In the genomic region with DNA sequence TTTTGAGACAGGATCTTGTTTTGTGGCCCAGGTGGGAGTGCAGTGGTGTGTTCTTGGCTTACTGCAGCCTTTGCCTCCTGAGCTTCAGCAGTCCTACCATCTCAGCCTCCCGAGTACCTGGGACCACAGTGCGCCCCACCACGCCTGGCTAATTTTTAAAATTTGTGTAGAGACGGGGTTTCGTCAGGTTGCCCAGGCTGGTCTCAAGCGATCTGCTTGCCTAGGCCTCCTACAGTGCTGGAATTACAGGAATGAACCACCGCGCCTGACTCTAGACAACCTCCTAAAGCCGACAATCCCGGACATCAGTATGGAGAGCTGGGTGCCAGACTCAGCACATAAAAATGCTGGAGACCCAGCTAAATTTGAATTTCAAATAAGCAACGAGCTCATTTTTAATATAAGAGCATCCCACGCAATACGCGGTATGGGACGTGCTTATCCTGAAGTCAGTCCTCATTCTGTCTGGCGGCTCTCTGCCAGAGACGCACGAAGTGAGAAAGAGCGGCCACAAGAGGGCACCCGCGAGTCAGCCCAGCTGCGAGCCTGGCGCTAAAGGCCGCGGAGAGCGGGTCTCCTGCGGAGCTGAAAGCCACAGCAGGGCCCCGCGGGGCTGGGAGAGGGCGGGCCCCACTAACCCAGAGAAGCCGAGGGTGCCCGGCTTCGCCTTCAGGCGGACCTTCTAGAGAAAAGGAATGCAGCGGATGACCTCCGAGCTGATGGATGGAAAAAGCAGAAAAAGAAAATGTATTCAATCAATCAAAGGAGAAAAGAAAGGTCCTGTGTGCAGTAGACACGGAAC, we compare ENCODE assay signal across 9 cellular contexts. TPM values are rescaled to one million over a fixed set of nuclear protein-coding genes. Genes with fewer than 3 reads are reported as not detected.
DNase-seq lines count a peak whose midpoint lies in the region; ATAC-seq and TF ChIP-seq lines count a peak whose summit lies in the region.
"Had no signal": no experiment of that assay in that cellular context is flagged by ENCODE, and none has a peak within 500 bp of the region (broad histone marks: within the 10 kb centered on the region; RNA-seq: fewer than 3 reads in every experiment).

No MANE protein-coding gene starts in this region.

- TF ChIP-seq CTCF in RWPE1 (conservative IDR thresholded peaks at IDR 0.05; ENCODE audit: low read depth) (peak; percentile 96), fibroblast of villous mesenchyme (IDR thresholded peaks at IDR 0.05; ENCODE audit: insufficient read depth, low read depth, low read length) (peak; percentile 95), suprapubic skin (IDR thresholded peaks at IDR 0.05) (peak; percentile 70 to 98)

- TF ChIP-seq RAD21 in Ishikawa (IDR thresholded peaks at IDR 0.05; ENCODE audit: low read depth), result peak; percentile 89

- CTCF ChIA-PET in RWPE1 (lab: Yijun Ruan, JAX), result interaction anchor here (0.5 to 2.2 kb wide), 33 partner anchors 9 to 1186 kb away, joined by 3 to 13 read pairs (median 4); partner anchors contain the start of genes ADAM8, PAOX and PRAP1

- no peaks in the 10 kb centered on the region for H3K36me3 ChIP-seq in suprapubic skin

- TF ChIP-seq POLR2A in suprapubic skin (IDR thresholded peaks at IDR 0.05), result no peak

- WGBS in suprapubic skin, result 9% methylated on average over 37 of the region's 37 CpGs

- ATAC-seq in GM21529 (IDR thresholded peaks at IDR 0.05; ENCODE audit: unreplicated experiment), result peak; percentile 91
- peak; percentile 95 for ATAC-seq in activated T-helper 17 cell treated with anti-CD3 and anti-CD28 coated beads, Interleukin-2, amount 50 U/mL, for 72 hours (replicated peaks)

- no peaks in the 10 kb centered on the region for H3K4me1 Mint-ChIP-seq in activated T-helper 17 cell treated with anti-CD3 and anti-CD28 coated beads, Interleukin-2, amount 50 U/mL, for 72 hours

- peaks cover 82% of the 10 kb centered on the region for H3K27me3 ChIP-seq in suprapubic skin

- POLR2A ChIA-PET in RWPE1 (lab: Yijun Ruan, JAX; ENCODE audit: low non-redundant PET), result no interaction called here

- peaks cover 8% of the 10 kb centered on the region for H3K27me3 Mint-ChIP-seq in activated T-helper 17 cell treated with anti-CD3 and anti-CD28 coated beads, Interleukin-2, amount 50 U/mL, for 72 hours

- H3K27ac Mint-ChIP-seq in activated T-helper 17 cell treated with anti-CD3 and anti-CD28 coated beads, Interleukin-2, amount 50 U/mL, for 72 hours, result no peak overlapping the region

- H3K9me3 ChIP-seq in suprapubic skin, result no peaks in the 10 kb centered on the region

- H3K27ac ChIP-seq in RWPE1 (no peak overlapping the region), suprapubic skin (no peak overlapping the region)

- TF ChIP-seq EP300 in Ishikawa (IDR thresholded peaks at IDR 0.05; ENCODE audit: borderline replicate concordance) (peak; percentile 33; the same call in 1 of the 2 replicates), suprapubic skin (IDR thresholded peaks at IDR 0.05) (no peak)

- H3K36me3 Mint-ChIP-seq in activated T-helper 17 cell treated with anti-CD3 and anti-CD28 coated beads, Interleukin-2, amount 50 U/mL, for 72 hours (ENCODE audit: low read depth), result no peaks in the 10 kb centered on the region

- DNase-seq in DMS79 (lab: John Stamatoyannopoulos, UW), result peak; percentile 39
- DNase-seq in RWPE1 (ENCODE audit: low spot score), result peak; percentile 79
- DNase-seq in fibroblast of villous mesenchyme (ENCODE audit: low read depth), result peak; percentile 86
- DNase-seq in occipital lobe (lab: John Stamatoyannopoulos, UW), result peak; percentile 76
- DNase-seq in suprapubic skin (ENCODE audit: low spot score in 2 of 2), result peak in 1 of 2 donors; percentile 91

- peak overlapping the region; percentile 53 for H3K4me3 Mint-ChIP-seq in activated T-helper 17 cell treated with anti-CD3 and anti-CD28 coated beads, Interleukin-2, amount 50 U/mL, for 72 hours

- peaks cover 23% of the 10 kb centered on the region for H3K4me1 ChIP-seq in suprapubic skin

- H3K4me3 ChIP-seq in fibroblast of villous mesenchyme (ENCODE audit: low read depth, low read length) (peak overlapping the region; percentile 19), suprapubic skin (peak overlapping the region; percentile 17)

- H3K9me3 Mint-ChIP-seq in activated T-helper 17 cell treated with anti-CD3 and anti-CD28 coated beads, Interleukin-2, amount 50 U/mL, for 72 hours, result no peaks in the 10 kb centered on the region

TF ChIP-seq in Ishikawa, 13 proteins besides CTCF, POLR2A, EP300 and RAD21:
- no peak for TF ChIP-seq FOXM1 (IDR thresholded peaks at IDR 0.05; ENCODE audit: borderline replicate concordance, low read depth)
- peak; percentile 71 for TF ChIP-seq TCF12 (IDR thresholded peaks at IDR 0.05; ENCODE audit: low read depth)
- no peak for TF ChIP-seq TAF1 (IDR thresholded peaks at IDR 0.05; ENCODE audit: low read depth)
- no peak for TF ChIP-seq YY1 (IDR thresholded peaks at IDR 0.05; ENCODE audit: low read depth)
- TF ChIP-seq CREB1 (IDR thresholded peaks at IDR 0.05; ENCODE audit: low read depth), result no peak
- no peak; the same call in 1 of the 2 replicates for TF ChIP-seq EGR1 (IDR thresholded peaks at IDR 0.05)
- no peak for TF ChIP-seq REST (IDR thresholded peaks at IDR 0.05; ENCODE audit: low read depth)
- no peak for TF ChIP-seq CEBPB (IDR thresholded peaks at IDR 0.05)
- peak; percentile 57; the same call in 1 of the 2 replicates for TF ChIP-seq MAX (IDR thresholded peaks at IDR 0.05)
- TF ChIP-seq USF1 (IDR thresholded peaks at IDR 0.05), result no peak
- TF ChIP-seq ZBTB7A (IDR thresholded peaks at IDR 0.05; ENCODE audit: low read depth), result peak; percentile 71; the same call in 1 of the 2 replicates
- TF ChIP-seq NFIC (IDR thresholded peaks at IDR 0.05), result peak; percentile 68
- peak; percentile 94 for TF ChIP-seq TEAD4 (IDR thresholded peaks at IDR 0.05)

RNA-seq across cellular contexts. Expression of gene CALY, which starts 7.1 kb away (rescaled TPM):
- not detected for total RNA-seq in activated T-helper 17 cell treated with anti-CD3 and anti-CD28 coated beads, Interleukin-2, amount 50 U/mL, for 72 hours
- total RNA-seq in fibroblast of villous mesenchyme, result not detected in 2 replicates
- total RNA-seq in occipital lobe, result 4.7 TPM
- under 1 TPM in 1 of 4 donors, not detected in 3; 0.30 TPM for total RNA-seq in suprapubic skin
- total RNA-seq: skeletal muscle tissue had no signal

RNA-seq across cellular contexts. Expression of gene PRAP1, which starts 17.6 kb away (rescaled TPM):
- not detected for total RNA-seq in activated T-helper 17 cell treated with anti-CD3 and anti-CD28 coated beads, Interleukin-2, amount 50 U/mL, for 72 hours
- total RNA-seq in fibroblast of villous mesenchyme (not detected in 2 replicates), occipital lobe (not detected), suprapubic skin (1 to 10 TPM in 1 of 4 donors, not detected in 3; 2.2 TPM)
- total RNA-seq: skeletal muscle tissue had no signal

RNA-seq across cellular contexts. Expression of gene ZNF511, which starts 20.9 kb away (rescaled TPM):
- total RNA-seq in activated T-helper 17 cell treated with anti-CD3 and anti-CD28 coated beads, Interleukin-2, amount 50 U/mL, for 72 hours, result 10 to 100 TPM; 52.8 to 74.2 TPM
- total RNA-seq in fibroblast of villous mesenchyme (21.2 and 27.1 TPM in 2 replicates), occipital lobe (7.5 TPM), suprapubic skin (10 to 100 TPM; 15.5 to 24.4 (median 17.3) TPM)

RNA-seq across cellular contexts. Expression of gene TUBGCP2, which starts 20.9 kb away (rescaled TPM):
- total RNA-seq in activated T-helper 17 cell treated with anti-CD3 and anti-CD28 coated beads, Interleukin-2, amount 50 U/mL, for 72 hours, result 10 to 100 TPM; 47.8 to 55.8 TPM
- total RNA-seq in fibroblast of villous mesenchyme, result 56.7 and 66.9 TPM in 2 replicates
- total RNA-seq in occipital lobe, result 42.4 TPM
- 100 to 1,000 TPM in 1 of 4 donors, 10 to 100 TPM in 3; 44.5 to 107 (median 57.1) TPM for total RNA-seq in suprapubic skin

RNA-seq across cellular contexts. Expression of gene FUOM, which starts 28.2 kb away (rescaled TPM):
- 10 to 100 TPM; 13.8 to 21.9 TPM for total RNA-seq in activated T-helper 17 cell treated with anti-CD3 and anti-CD28 coated beads, Interleukin-2, amount 50 U/mL, for 72 hours
- 7.3 and 13.2 TPM in 2 replicates for total RNA-seq in fibroblast of villous mesenchyme
- total RNA-seq in occipital lobe, result 6.9 TPM
- total RNA-seq in suprapubic skin, result 10 to 100 TPM in 3 of 4 donors, 1 to 10 TPM in 1; 7.8 to 13.8 (median 11.7) TPM
